In genomic region chr12:102350070-102350469, GRCh38 we compare ENCODE assay signal across 18 cellular contexts.
"Had no signal": no experiment of that assay in that cellular context is flagged by ENCODE, and none has a peak within 500 bp of the region (broad histone marks: within the 10 kb centered on the region; RNA-seq: fewer than 3 reads in every experiment).

No MANE protein-coding gene starts in this region.

- H3K36me3 Mint-ChIP-seq: natural killer cell had no signal

- H3K36me3 ChIP-seq: heart left ventricle, neural progenitor cell, ovary had no signal

- DNase-seq: central memory CD4-positive, alpha-beta T cell; effector CD4-positive, alpha-beta T cell; endodermal cell; erythroblast; foreskin melanocyte; heart left ventricle; mesendoderm; natural killer cell; nucleus accumbens; ovary; small intestine; stimulated activated CD4-positive, alpha-beta T cell treated with anti-CD3 and anti-CD28 coated beads, Interleukin-12 subunit alpha, Interleukin-12 subunit beta, amount 100 ng/mL, for 4 hours; stimulated activated CD4-positive, alpha-beta T cell treated with anti-CD3 and anti-CD28 coated beads, Interleukin-2, amount 100 ng/mL, for 48 hours; stimulated activated naive CD4-positive, alpha-beta T cell treated with Interleukin-2 at 50 U/mL for 16 hours; trophoblast cell had no signal

- H3K27ac Mint-ChIP-seq: endodermal cell, natural killer cell, neural progenitor cell had no signal

- H3K4me1 Mint-ChIP-seq: endodermal cell, natural killer cell had no signal

- H3K27ac ChIP-seq: coronary artery, heart left ventricle, neural progenitor cell, ovary had no signal

- H3K27me3 ChIP-seq: heart left ventricle, neural progenitor cell, ovary had no signal

- H3K4me3 ChIP-seq: coronary artery, heart left ventricle, neural progenitor cell, ovary had no signal

- H3K9me3 ChIP-seq: ovary had no signal

- H3K4me1 ChIP-seq: neural progenitor cell had no signal

- ATAC-seq: heart left ventricle, natural killer cell, sciatic nerve had no signal

- H3K4me3 Mint-ChIP-seq: endodermal cell, natural killer cell, neural progenitor cell had no signal
